Comparison of ENCODE assay signal across 1 cellular context in genomic region chr19:1324249-1324791, GRCh38.
TF ChIP-seq lines count a peak whose summit lies in the region.

No MANE protein-coding gene starts in this region.

TF ChIP-seq in HepG2, 621 proteins besides CTCF, POLR2A, EP300 and RAD21:
- TF ChIP-seq MTF2 (CRISPR knock-in tag; IDR thresholded peaks at IDR 0.05; ENCODE audit: borderline replicate concordance) (no peak), KDM1A (CRISPR knock-in tag; IDR thresholded peaks at IDR 0.05) (0 out of 2 replicates have a peak, but pooled peaks have one; percentile 32), ZSCAN25 (CRISPR knock-in tag; IDR thresholded peaks at IDR 0.05) (no peak), ZSCAN31 (CRISPR knock-in tag; IDR thresholded peaks at IDR 0.05; ENCODE audit: low read depth) (no peak), ZZZ3 (CRISPR knock-in tag; IDR thresholded peaks at IDR 0.05; ENCODE audit: borderline replicate concordance) (no peak), ZNF557 (CRISPR knock-in tag; IDR thresholded peaks at IDR 0.05) (no peak), ZNF224 (CRISPR knock-in tag; IDR thresholded peaks at IDR 0.05) (no peak), ZFP90 (CRISPR knock-in tag; IDR thresholded peaks at IDR 0.05; ENCODE audit: borderline replicate concordance) (no peak), ZNF30 (CRISPR knock-in tag; IDR thresholded peaks at IDR 0.05) (no peak), KLF16 (CRISPR knock-in tag; IDR thresholded peaks at IDR 0.05) (no peak), ZNF3 (CRISPR knock-in tag; IDR thresholded peaks at IDR 0.05) (0 out of 2 replicates have a peak, but pooled peaks have one; percentile 30), ZNF737 (CRISPR knock-in tag; IDR thresholded peaks at IDR 0.05; ENCODE audit: borderline replicate concordance) (no peak), RFX1 (IDR thresholded peaks at IDR 0.05) (no peak), ZMYM3 (CRISPR knock-in tag; IDR thresholded peaks at IDR 0.05) (peak; percentile 47; the same call in 1 of the 2 replicates), CBX2 (IDR thresholded peaks at IDR 0.05; ENCODE audit: low read depth, low read length) (no peak), CBX2 (CRISPR knock-in tag; IDR thresholded peaks at IDR 0.05; ENCODE audit: low read depth) (no peak), ZNF660 (CRISPR knock-in tag; IDR thresholded peaks at IDR 0.05; ENCODE audit: borderline replicate concordance, low read depth) (no peak), ZNF17 (CRISPR knock-in tag; IDR thresholded peaks at IDR 0.05) (no peak), ZNF644 (CRISPR knock-in tag; IDR thresholded peaks at IDR 0.05; ENCODE audit: low read depth) (no peak), ZNF777 (CRISPR knock-in tag; IDR thresholded peaks at IDR 0.05) (no peak), ZNF558 (CRISPR knock-in tag; IDR thresholded peaks at IDR 0.05; ENCODE audit: borderline replicate concordance) (no peak), ZFP36 (IDR thresholded peaks at IDR 0.05; ENCODE audit: borderline replicate concordance, low read depth, low read length, partially characterized antibody) (peak; percentile 58), TOE1 (CRISPR knock-in tag; IDR thresholded peaks at IDR 0.05) (no peak), ZNF549 (CRISPR knock-in tag; IDR thresholded peaks at IDR 0.05) (no peak), ZNF776 (CRISPR knock-in tag; IDR thresholded peaks at IDR 0.05) (no peak), PHF8 (CRISPR knock-in tag; IDR thresholded peaks at IDR 0.05) (no peak), RARG (CRISPR knock-in tag; IDR thresholded peaks at IDR 0.05; ENCODE audit: low read depth) (no peak), NR3C1 (CRISPR knock-in tag; IDR thresholded peaks at IDR 0.05) (no peak), ZNF138 (CRISPR knock-in tag; IDR thresholded peaks at IDR 0.05; ENCODE audit: low read depth) (no peak)
- TF ChIP-seq, protein P1, sequence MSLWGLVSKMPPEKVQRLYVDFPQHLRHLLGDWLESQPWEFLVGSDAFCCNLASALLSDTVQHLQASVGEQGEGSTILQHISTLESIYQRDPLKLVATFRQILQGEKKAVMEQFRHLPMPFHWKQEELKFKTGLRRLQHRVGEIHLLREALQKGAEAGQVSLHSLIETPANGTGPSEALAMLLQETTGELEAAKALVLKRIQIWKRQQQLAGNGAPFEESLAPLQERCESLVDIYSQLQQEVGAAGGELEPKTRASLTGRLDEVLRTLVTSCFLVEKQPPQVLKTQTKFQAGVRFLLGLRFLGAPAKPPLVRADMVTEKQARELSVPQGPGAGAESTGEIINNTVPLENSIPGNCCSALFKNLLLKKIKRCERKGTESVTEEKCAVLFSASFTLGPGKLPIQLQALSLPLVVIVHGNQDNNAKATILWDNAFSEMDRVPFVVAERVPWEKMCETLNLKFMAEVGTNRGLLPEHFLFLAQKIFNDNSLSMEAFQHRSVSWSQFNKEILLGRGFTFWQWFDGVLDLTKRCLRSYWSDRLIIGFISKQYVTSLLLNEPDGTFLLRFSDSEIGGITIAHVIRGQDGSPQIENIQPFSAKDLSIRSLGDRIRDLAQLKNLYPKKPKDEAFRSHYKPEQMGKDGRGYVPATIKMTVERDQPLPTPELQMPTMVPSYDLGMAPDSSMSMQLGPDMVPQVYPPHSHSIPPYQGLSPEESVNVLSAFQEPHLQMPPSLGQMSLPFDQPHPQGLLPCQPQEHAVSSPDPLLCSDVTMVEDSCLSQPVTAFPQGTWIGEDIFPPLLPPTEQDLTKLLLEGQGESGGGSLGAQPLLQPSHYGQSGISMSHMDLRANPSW (CRISPR knock-in tag; IDR thresholded peaks at IDR 0.05; ENCODE audit: borderline replicate concordance) = no peak
- TF ChIP-seq, protein P2, sequence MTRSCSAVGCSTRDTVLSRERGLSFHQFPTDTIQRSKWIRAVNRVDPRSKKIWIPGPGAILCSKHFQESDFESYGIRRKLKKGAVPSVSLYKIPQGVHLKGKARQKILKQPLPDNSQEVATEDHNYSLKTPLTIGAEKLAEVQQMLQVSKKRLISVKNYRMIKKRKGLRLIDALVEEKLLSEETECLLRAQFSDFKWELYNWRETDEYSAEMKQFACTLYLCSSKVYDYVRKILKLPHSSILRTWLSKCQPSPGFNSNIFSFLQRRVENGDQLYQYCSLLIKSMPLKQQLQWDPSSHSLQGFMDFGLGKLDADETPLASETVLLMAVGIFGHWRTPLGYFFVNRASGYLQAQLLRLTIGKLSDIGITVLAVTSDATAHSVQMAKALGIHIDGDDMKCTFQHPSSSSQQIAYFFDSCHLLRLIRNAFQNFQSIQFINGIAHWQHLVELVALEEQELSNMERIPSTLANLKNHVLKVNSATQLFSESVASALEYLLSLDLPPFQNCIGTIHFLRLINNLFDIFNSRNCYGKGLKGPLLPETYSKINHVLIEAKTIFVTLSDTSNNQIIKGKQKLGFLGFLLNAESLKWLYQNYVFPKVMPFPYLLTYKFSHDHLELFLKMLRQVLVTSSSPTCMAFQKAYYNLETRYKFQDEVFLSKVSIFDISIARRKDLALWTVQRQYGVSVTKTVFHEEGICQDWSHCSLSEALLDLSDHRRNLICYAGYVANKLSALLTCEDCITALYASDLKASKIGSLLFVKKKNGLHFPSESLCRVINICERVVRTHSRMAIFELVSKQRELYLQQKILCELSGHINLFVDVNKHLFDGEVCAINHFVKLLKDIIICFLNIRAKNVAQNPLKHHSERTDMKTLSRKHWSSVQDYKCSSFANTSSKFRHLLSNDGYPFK (CRISPR knock-in tag; IDR thresholded peaks at IDR 0.05; ENCODE audit: borderline replicate concordance) = no peak
- TF ChIP-seq, protein P3, sequence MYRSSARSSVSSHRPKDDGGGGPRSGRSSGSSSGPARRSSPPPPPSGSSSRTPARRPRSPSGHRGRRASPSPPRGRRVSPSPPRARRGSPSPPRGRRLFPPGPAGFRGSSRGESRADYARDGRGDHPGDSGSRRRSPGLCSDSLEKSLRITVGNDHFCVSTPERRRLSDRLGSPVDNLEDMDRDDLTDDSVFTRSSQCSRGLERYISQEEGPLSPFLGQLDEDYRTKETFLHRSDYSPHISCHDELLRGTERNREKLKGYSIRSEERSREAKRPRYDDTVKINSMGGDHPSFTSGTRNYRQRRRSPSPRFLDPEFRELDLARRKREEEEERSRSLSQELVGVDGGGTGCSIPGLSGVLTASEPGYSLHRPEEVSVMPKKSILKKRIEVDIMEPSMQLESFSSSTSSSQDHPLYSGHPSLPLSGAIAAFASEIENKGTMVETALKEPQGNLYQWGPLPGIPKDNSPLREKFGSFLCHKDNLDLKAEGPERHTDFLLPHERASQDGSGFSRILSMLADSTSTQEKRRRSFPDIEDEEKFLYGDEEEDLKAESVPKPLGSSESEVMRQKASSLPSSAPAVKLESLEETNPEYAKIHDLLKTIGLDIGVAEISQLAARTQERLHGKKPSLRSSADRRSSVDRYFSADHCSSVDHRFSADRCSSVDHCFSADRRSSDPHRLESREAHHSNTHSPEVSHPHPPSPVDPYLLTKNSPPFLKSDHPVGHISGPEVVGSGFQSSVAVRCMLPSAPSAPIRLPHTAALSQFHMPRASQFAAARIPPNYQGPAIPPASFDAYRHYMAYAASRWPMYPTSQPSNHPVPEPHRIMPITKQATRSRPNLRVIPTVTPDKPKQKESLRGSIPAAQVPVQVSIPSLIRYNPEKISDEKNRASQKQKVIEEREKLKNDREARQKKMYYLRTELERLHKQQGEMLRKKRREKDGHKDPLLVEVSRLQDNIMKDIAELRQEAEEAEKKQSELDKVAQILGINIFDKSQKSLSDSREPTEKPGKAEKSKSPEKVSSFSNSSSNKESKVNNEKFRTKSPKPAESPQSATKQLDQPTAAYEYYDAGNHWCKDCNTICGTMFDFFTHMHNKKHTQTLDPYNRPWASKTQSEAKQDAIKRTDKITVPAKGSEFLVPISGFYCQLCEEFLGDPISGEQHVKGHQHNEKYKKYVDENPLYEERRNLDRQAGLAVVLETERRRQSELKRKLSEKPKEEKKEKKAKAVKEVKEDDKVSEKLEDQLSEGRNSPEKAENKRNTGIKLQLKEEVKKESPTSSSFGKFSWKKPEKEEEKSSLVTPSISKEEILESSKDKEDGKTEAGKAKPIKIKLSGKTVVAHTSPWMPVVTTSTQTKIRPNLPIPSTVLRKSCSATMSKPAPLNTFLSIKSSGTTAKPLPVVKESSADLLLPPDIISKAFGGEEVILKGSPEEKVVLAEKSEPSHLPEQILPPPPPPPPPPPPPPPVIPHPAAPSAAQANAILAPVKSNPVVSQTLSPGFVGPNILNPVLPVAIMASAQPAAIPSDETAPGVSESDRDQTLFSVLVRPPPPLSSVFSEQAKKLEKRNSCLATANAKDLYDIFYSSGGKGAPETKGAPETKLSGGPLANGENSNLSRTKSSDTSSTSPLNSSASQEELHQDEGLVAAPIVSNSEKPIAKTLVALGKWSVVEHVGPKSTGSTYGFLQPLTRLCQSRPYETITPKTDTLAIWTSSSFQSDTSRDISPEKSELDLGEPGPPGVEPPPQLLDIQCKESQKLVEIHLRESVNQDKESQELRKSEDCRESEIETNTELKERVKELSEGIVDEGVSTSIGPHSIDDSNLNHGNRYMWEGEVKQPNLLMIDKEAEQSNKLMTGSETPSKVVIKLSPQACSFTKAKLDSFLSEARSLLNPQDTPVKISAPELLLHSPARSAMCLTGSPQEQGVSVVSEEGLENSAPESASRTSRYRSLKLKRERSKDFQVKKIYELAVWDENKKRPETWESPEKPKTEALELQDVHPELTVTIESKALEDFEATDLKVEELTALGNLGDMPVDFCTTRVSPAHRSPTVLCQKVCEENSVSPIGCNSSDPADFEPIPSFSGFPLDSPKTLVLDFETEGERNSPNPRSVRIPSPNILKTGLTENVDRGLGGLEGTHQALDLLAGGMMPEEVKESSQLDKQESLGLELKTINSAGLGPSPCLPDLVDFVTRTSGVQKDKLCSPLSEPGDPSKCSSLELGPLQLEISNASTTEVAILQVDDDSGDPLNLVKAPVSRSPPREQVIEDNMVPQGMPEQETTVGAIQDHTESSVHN (CRISPR knock-in tag; IDR thresholded peaks at IDR 0.05) = no peak
- TF ChIP-seq, protein P4, sequence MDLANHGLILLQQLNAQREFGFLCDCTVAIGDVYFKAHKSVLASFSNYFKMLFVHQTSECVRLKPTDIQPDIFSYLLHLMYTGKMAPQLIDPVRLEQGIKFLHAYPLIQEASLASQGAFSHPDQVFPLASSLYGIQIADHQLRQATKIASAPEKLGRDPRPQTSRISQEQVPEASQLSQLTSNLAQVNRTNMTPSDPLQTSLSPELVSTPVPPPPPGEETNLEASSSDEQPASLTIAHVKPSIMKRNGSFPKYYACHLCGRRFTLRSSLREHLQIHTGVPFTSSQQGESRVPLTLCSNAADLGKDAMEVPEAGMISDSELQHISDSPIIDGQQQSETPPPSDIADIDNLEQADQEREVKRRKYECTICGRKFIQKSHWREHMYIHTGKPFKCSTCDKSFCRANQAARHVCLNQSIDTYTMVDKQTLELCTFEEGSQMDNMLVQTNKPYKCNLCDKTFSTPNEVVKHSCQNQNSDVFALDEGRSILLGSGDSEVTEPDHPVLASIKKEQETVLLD (CRISPR knock-in tag; IDR thresholded peaks at IDR 0.05; ENCODE audit: low read depth) = no peak
TF ChIP-seq in HepG2: peak in this region for 4.
